ENCODE assay signal across 11 cellular contexts in the genomic region with DNA sequence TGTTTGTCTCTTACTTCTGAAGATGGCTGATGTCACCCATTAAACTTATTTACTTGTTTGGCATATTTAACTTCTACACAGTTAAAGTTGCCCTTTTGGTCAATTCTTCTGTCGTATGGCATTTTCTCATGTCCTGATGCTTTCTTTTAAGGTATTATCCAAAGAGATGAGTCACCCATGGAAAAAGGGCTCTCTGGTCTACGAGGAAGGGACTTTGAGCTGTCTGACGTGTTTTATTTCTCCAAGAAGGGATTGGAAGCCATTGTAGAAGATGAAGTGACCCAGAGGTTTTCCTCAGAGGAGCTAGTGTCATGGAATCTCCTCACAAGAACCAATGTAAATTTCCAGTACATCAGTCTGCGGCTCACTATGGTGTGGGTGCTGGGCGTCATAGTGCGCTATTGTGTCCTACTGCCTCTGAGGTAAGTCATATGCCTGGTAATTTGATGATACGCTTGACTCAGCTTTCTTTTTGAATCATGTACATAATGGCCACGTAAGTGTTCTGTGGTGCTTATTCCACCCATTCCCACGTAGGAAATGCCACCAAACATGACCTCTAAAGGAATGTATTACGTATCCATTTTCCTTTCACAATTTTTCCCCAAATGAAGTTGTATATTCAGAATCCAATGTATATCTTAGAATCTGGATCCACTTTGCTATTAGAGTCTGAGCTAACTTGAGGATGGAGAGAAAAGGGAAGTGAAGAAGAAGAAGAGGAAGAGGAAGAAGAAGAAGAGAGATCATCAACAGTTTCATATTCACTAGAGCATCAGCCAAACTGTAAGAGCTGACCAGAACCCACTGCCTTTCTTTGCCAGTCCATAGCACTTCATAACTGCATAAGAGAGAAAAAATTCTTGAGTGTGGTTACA. TPM values are rescaled to one million over a fixed set of nuclear protein-coding genes. Genes with fewer than 3 reads are reported as not detected.
DNase-seq lines count a peak whose midpoint lies in the region; ATAC-seq and TF ChIP-seq lines count a peak whose summit lies in the region.
"Had no signal": no experiment of that assay in that cellular context is flagged by ENCODE, and none has a peak within 500 bp of the region (broad histone marks: within the 10 kb centered on the region; RNA-seq: fewer than 3 reads in every experiment).

No MANE protein-coding gene starts in this region.

- no peaks in the 10 kb centered on the region for H3K27me3 Mint-ChIP-seq in nephron progenitor cell (ENCODE audit: low read depth, poor library complexity)
- H3K27me3 Mint-ChIP-seq: brain had no signal

- H3K4me3 ChIP-seq in HEK293 (ENCODE audit: low read depth, low read length) (no peak overlapping the region), brain microvascular endothelial cell (ENCODE audit: low read depth, low read length) (no peak overlapping the region)
- H3K4me3 ChIP-seq: upper lobe of left lung had no signal

- intact Hi-C loops in left colon (cut with DNase I, micrococcal nuclease), result no loop called here

- H3K27ac Mint-ChIP-seq in nephron progenitor cell, result no peak overlapping the region

- H3K4me3 Mint-ChIP-seq in nephron progenitor cell, result no peak overlapping the region

- H3K27ac ChIP-seq in HEK293 (ENCODE audit: extremely low read depth, low read depth, low read length), result no peak overlapping the region
- H3K27ac ChIP-seq in brain microvascular endothelial cell, result no peak overlapping the region
- H3K27ac ChIP-seq: upper lobe of left lung had no signal

- POLR2A ChIA-PET in HEK293 (lab: Yijun Ruan, JAX), result no interaction called here

- no peaks in the 10 kb centered on the region for H3K27me3 ChIP-seq in brain microvascular endothelial cell (replicated peaks)
- H3K27me3 ChIP-seq: upper lobe of left lung had no signal

- no peaks in the 10 kb centered on the region for H3K4me1 ChIP-seq in HEK293 (ENCODE audit: control insufficient read depth, insufficient read depth, low read length)

- peaks cover 5% of the 10 kb centered on the region for H3K4me1 Mint-ChIP-seq in nephron progenitor cell

- H3K36me3 ChIP-seq in HEK293 (ENCODE audit: control insufficient read depth in 2 of 2, insufficient read depth in 1 of 2, low read length in 2 of 2) (no peaks in the 10 kb centered on the region), brain microvascular endothelial cell (replicated peaks) (no peaks in the 10 kb centered on the region)
- H3K36me3 ChIP-seq: upper lobe of left lung had no signal

- TF ChIP-seq CTCF in HEK293 (tag by site-specific recombination; IDR thresholded peaks at IDR 0.05) (no peak), brain microvascular endothelial cell (IDR thresholded peaks at IDR 0.05; ENCODE audit: low read depth, low read length, missing control alignments) (no peak), nephron progenitor cell (IDR thresholded peaks at IDR 0.05) (no peak)

- H3K36me3 Mint-ChIP-seq in nephron progenitor cell (ENCODE audit: low read depth), result no peaks in the 10 kb centered on the region
- H3K36me3 Mint-ChIP-seq: brain had no signal

- DNase-seq in left colon, result no peak
- DNase-seq in NCI-H345 (lab: John Stamatoyannopoulos, UW), result no peak
- no peak for DNase-seq in brain microvascular endothelial cell
- DNase-seq in nephron progenitor cell, result no peak
- DNase-seq in NCI-H187 treated with DMSO at 0.1 percent for 48 hours (lab: John Stamatoyannopoulos, UW), result no peak
- DNase-seq: KBM-7, upper lobe of left lung had no signal

- in situ Hi-C loops in brain microvascular endothelial cell (cut with HindIII; ENCODE audit: low pct_ligation_motif_present, low sequenced_read_pairs), result no loop called here

- CTCF ChIA-PET in HEK293 (lab: Yijun Ruan, JAX), result interaction anchor here (0.6 kb wide), 2 partner anchors 62 to 728 kb away, joined by 3 read pairs; no protein-coding TSS in a partner anchor

- H3K9me3 Mint-ChIP-seq in nephron progenitor cell, result no peaks in the 10 kb centered on the region

- no peaks in the 10 kb centered on the region for H3K9me3 ChIP-seq in HEK293 (ENCODE audit: control insufficient read depth, insufficient read depth, low read depth, low read length)
- H3K9me3 ChIP-seq: upper lobe of left lung had no signal

- peak; percentile 78 for ATAC-seq in GM18868 (IDR thresholded peaks at IDR 0.05; ENCODE audit: unreplicated experiment)
- ATAC-seq in HG03571 (IDR thresholded peaks at IDR 0.05; ENCODE audit: unreplicated experiment), result peak; percentile 91
- peak; percentile 67 for ATAC-seq in left colon

TF ChIP-seq in HEK293, 187 proteins besides CTCF, POLR2A, EP300 and RAD21:
- TF ChIP-seq, protein P1, sequence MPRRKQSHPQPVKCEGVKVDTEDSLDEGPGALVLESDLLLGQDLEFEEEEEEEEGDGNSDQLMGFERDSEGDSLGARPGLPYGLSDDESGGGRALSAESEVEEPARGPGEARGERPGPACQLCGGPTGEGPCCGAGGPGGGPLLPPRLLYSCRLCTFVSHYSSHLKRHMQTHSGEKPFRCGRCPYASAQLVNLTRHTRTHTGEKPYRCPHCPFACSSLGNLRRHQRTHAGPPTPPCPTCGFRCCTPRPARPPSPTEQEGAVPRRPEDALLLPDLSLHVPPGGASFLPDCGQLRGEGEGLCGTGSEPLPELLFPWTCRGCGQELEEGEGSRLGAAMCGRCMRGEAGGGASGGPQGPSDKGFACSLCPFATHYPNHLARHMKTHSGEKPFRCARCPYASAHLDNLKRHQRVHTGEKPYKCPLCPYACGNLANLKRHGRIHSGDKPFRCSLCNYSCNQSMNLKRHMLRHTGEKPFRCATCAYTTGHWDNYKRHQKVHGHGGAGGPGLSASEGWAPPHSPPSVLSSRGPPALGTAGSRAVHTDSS (tag by site-specific recombination; IDR thresholded peaks at IDR 0.05), result peak; percentile 52
- TF ChIP-seq ZNF23 (tag by site-specific recombination; IDR thresholded peaks at IDR 0.05; ENCODE audit: borderline replicate concordance), result no peak
- TF ChIP-seq KLF7 (tag by site-specific recombination; IDR thresholded peaks at IDR 0.05; ENCODE audit: borderline replicate concordance), result no peak
- TF ChIP-seq, protein P2, sequence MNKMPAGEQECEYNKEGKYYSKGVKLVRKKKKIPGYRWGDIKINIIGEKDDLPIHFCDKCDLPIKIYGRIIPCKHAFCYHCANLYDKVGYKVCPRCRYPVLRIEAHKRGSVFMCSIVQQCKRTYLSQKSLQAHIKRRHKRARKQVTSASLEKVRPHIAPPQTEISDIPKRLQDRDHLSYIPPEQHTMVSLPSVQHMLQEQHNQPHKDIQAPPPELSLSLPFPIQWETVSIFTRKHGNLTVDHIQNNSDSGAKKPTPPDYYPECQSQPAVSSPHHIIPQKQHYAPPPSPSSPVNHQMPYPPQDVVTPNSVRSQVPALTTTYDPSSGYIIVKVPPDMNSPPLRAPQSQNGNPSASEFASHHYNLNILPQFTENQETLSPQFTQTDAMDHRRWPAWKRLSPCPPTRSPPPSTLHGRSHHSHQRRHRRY (tag by site-specific recombination; IDR thresholded peaks at IDR 0.05), result no peak

RNA-seq across cellular contexts. Expression of a gene that starts 45.7 kb away (rescaled TPM):
- 10 to 100 TPM; 27.0 to 51.5 TPM for total RNA-seq in left colon
